2 cellular contexts compared by ENCODE assay signal in genomic region chr10:133354672-133355240, GRCh38.
TF ChIP-seq lines count a peak whose summit lies in the region.

No MANE protein-coding gene starts in this region.

TF ChIP-seq in HEK293, 187 proteins besides CTCF, POLR2A, EP300 and RAD21:
- no peak for TF ChIP-seq ZNF76 (tag by site-specific recombination; IDR thresholded peaks at IDR 0.05; ENCODE audit: borderline replicate concordance, low read depth)
- peak; percentile 26; the same call in 1 of the 2 replicates for TF ChIP-seq GLIS2 (tag by site-specific recombination; IDR thresholded peaks at IDR 0.05)

TF ChIP-seq in HepG2, 621 proteins besides CTCF, POLR2A, EP300 and RAD21:
- peak; percentile 45 for TF ChIP-seq AGO2 (optimal IDR thresholded peaks at IDR 0.05; ENCODE audit: low read depth, low read length)
- no peak for TF ChIP-seq ZNF616 (CRISPR knock-in tag; IDR thresholded peaks at IDR 0.05; ENCODE audit: low read depth)
- TF ChIP-seq AGO1 (IDR thresholded peaks at IDR 0.05; ENCODE audit: low read depth, low read length, poor library complexity, severe bottlenecking) = peak; percentile 13
